In genomic region chr22:42743501-42743991, GRCh38 we compare ENCODE assay signal across 9 cellular contexts. TPM values are rescaled to one million over a fixed set of nuclear protein-coding genes. Genes with fewer than 3 reads are reported as not detected.
DNase-seq lines count a peak whose midpoint lies in the region; ATAC-seq and TF ChIP-seq lines count a peak whose summit lies in the region.
"Had no signal": no experiment of that assay in that cellular context is flagged by ENCODE, and none has a peak within 500 bp of the region (broad histone marks: within the 10 kb centered on the region; RNA-seq: fewer than 3 reads in every experiment).

No MANE protein-coding gene starts in this region.

- H3K27ac ChIP-seq in urinary bladder (ENCODE audit: low read depth) (peak overlapping the region; percentile 60), substantia nigra (ENCODE audit: low read depth, low read length, poor library complexity, severe bottlenecking) (no peak overlapping the region)
- H3K27ac ChIP-seq: VCaP had no signal

- DNase-seq in M059J (ENCODE audit: low read depth) (peak; percentile 44), epithelial cell of esophagus (ENCODE audit: low read depth) (peak; percentile 30), mesenteric fat pad (ENCODE audit: low spot score) (peak; percentile 92), substantia nigra (lab: John Stamatoyannopoulos, UW) (no peak), NOMO-1 treated with DMSO at 0.1 percent for 48 hours (lab: John Stamatoyannopoulos, UW; ENCODE audit: unreplicated experiment) (no peak)
- DNase-seq: NCI-H1930 had no signal

- TF ChIP-seq CTCF in epithelial cell of esophagus (IDR thresholded peaks at IDR 0.05; ENCODE audit: insufficient read depth, low read depth, low read length, missing control alignments), result no peak

- no peak overlapping the region for H3K4me3 ChIP-seq in epithelial cell of esophagus (ENCODE audit: low read length)
- no peak overlapping the region for H3K4me3 ChIP-seq in urinary bladder (ENCODE audit: low read depth, low read length)

- WGBS in urinary bladder, result 15% methylated on average over 9 of the region's 9 CpGs

- ATAC-seq in GM19035 (IDR thresholded peaks at IDR 0.05; ENCODE audit: unreplicated experiment), result no peak

- no peaks in the 10 kb centered on the region for H3K36me3 ChIP-seq in urinary bladder (ENCODE audit: insufficient read depth)

- no peaks in the 10 kb centered on the region for H3K4me1 ChIP-seq in urinary bladder (ENCODE audit: insufficient read depth)

RNA-seq across cellular contexts. Expression of gene A4GALT, which starts 22.9 kb away (rescaled TPM):
- 2.5 and 2.9 TPM in 2 replicates for total RNA-seq in M059J (2014; rRNA removed; shearing (Covaris generic))
- total RNA-seq in mesenteric fat pad (42.1 TPM), urinary bladder (10.7 TPM)
- polyA plus RNA-seq in urinary bladder, result 71.2 TPM

Comparison
In these comparisons a context has a peak if more than half of its experiments do, and no peak if none do; other contexts are left out.
1. DNase-seq: peak in M059J (single experiment), epithelial cell of esophagus (single experiment) and mesenteric fat pad (single experiment); none in substantia nigra (0 of 49) and NOMO-1 treated with DMSO at 0.1 percent for 48 hours (single experiment).